In genomic region chr6:5290500-5290899, GRCh38 we compare ENCODE assay signal across 29 cellular contexts.
"Had no signal": no experiment of that assay in that cellular context is flagged by ENCODE, and none has a peak within 500 bp of the region (broad histone marks: within the 10 kb centered on the region; RNA-seq: fewer than 3 reads in every experiment).

No MANE protein-coding gene starts in this region.

- H3K27ac ChIP-seq: brain microvascular endothelial cell, SK-N-MC, WERI-Rb-1 had no signal

- H3K36me3 ChIP-seq: brain microvascular endothelial cell, WERI-Rb-1 had no signal

- ATAC-seq: activated T-helper 17 cell treated with anti-CD3 and anti-CD28 coated beads, Interleukin-2, amount 50 U/mL, for 72 hours had no signal

- H3K36me3 Mint-ChIP-seq: activated naive CD8-positive, alpha-beta T cell treated with anti-CD3 and anti-CD28 coated beads for 36 hours had no signal

- H3K27me3 Mint-ChIP-seq: activated CD4-positive, alpha-beta T cell treated with anti-CD3 and anti-CD28 coated beads, Interleukin-2, amount 10 ng/mL, durations not matched to agents 24 days and 14 days; activated naive CD8-positive, alpha-beta T cell treated with anti-CD3 and anti-CD28 coated beads for 36 hours; activated T-helper 17 cell treated with anti-CD3 and anti-CD28 coated beads, Interleukin-2, amount 50 U/mL, for 72 hours; central memory CD8-positive, alpha-beta T cell had no signal

- H3K27me3 ChIP-seq: brain microvascular endothelial cell had no signal

- H3K9me3 Mint-ChIP-seq: activated CD4-positive, alpha-beta T cell treated with anti-CD3 and anti-CD28 coated beads, Interleukin-2, amount 10 ng/mL, durations not matched to agents 24 days and 14 days; activated naive CD8-positive, alpha-beta T cell treated with anti-CD3 and anti-CD28 coated beads for 36 hours; central memory CD8-positive, alpha-beta T cell had no signal

- H3K27ac Mint-ChIP-seq: activated CD4-positive, alpha-beta T cell treated with anti-CD3 and anti-CD28 coated beads, Interleukin-2, amount 10 ng/mL, durations not matched to agents 24 days and 14 days; activated naive CD8-positive, alpha-beta T cell treated with anti-CD3 and anti-CD28 coated beads for 36 hours; activated T-helper 17 cell treated with anti-CD3 and anti-CD28 coated beads, Interleukin-2, amount 50 U/mL, for 72 hours had no signal

- DNase-seq: activated CD4-positive, alpha-beta T cell treated with anti-CD3 and anti-CD28 coated beads, Interleukin-2, amount 10 ng/mL, durations not matched to agents 24 days and 14 days; activated CD4-positive, alpha-beta T cell treated with anti-CD3 and anti-CD28 coated beads, Interleukin-2, amount 50 U/mL, for 4 hours; activated CD8-positive, alpha-beta memory T cell treated with anti-CD3 and anti-CD28 coated beads, Interleukin-2, amount 50 U/mL, for 48 hours; activated effector memory CD4-positive, alpha-beta T cell treated with anti-CD3 and anti-CD28 coated beads, Interleukin-2, amount 50 U/mL, for 16 hours; activated naive CD4-positive, alpha-beta T cell; activated naive CD4-positive, alpha-beta T cell treated with anti-CD3 and anti-CD28 coated beads, Interleukin-2, amount 50 U/mL, for 16 hours; activated naive CD8-positive, alpha-beta T cell treated with anti-CD3 and anti-CD28 coated beads for 36 hours; activated T-cell treated with anti-CD3 and anti-CD28 coated beads, Interleukin-2, amount 50 U/mL, for 48 hours; amniotic stem cell; aorta; brain microvascular endothelial cell; NCI-H1092 treated with DMSO at 0.1 percent for 48 hours; NCI-H1417; NCI-H146; NCI-H187; NCI-H2029 treated with DMSO at 0.1 percent for 48 hours; NCI-H2107; NCI-H2171; NCI-H510A; NCI-H526; NCI-H748 treated with DMSO at 0.1 percent for 48 hours; NK-92 treated with Interleukin-12 subunit alpha and Interleukin-12 subunit beta, amount 100 ng/mL, for 24 hours; OCI-M1; Right ventricle myocardium superior; T1000; WERI-Rb-1 had no signal

- H3K4me3 Mint-ChIP-seq: activated CD4-positive, alpha-beta T cell treated with anti-CD3 and anti-CD28 coated beads, Interleukin-2, amount 10 ng/mL, durations not matched to agents 24 days and 14 days; activated naive CD8-positive, alpha-beta T cell treated with anti-CD3 and anti-CD28 coated beads for 36 hours; activated T-helper 17 cell treated with anti-CD3 and anti-CD28 coated beads, Interleukin-2, amount 50 U/mL, for 72 hours; central memory CD8-positive, alpha-beta T cell had no signal

- H3K4me3 ChIP-seq: SK-N-MC had no signal
